In genomic region chr14:53242898-53243297, GRCh38 we compare ENCODE assay signal across 1 cellular context.
A peak's percentile ranks its signal among the peaks of the same experiment; 100 is the strongest.
TF ChIP-seq lines count a peak whose summit lies in the region.

No MANE protein-coding gene starts in this region.

TF ChIP-seq in HEK293, 187 proteins besides CTCF, POLR2A, EP300 and RAD21 (continued from another document):
- TF ChIP-seq ZNF518A (tag by site-specific recombination; conservative IDR thresholded peaks at IDR 0.05; ENCODE audit: low read depth) (peak; percentile 89), ZFP3 (tag by site-specific recombination; IDR thresholded peaks at IDR 0.05; ENCODE audit: low read depth) (0 out of 2 replicates have a peak, but pooled peaks have one; percentile 24), ZNF341 (tag by site-specific recombination; IDR thresholded peaks at IDR 0.05; ENCODE audit: low read depth) (peak; percentile 17; the same call in 1 of the 2 replicates), ZBTB11 (tag by site-specific recombination; conservative IDR thresholded peaks at IDR 0.05; ENCODE audit: low read depth) (peak; percentile 85), ZXDB (tag by site-specific recombination; IDR thresholded peaks at IDR 0.05) (peak; percentile 58; the same call in 1 of the 2 replicates)
